In the genomic region with DNA sequence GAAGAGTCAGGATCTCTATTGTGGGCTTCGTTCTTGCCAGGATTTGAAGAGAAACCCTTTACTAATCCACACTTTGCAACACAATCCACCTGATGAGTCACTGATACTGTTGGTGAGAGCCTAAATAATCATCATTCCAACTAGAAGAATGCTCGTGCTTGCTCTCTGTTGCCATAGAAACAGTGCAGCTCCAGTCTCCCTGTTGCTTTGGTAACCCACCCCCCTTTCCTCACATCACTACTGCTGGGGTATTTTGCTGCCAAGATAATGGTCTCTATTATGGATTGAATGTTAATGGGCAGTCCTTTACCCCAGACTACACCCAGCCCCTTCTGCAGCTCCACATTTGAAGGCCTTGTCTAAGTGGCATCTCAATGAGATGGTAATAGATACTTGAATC, we compare ENCODE assay signal across 14 cellular contexts.
DNase-seq lines count a peak whose midpoint lies in the region; ATAC-seq, FAIRE-seq and TF ChIP-seq lines count a peak whose summit lies in the region.
"Had no signal": no experiment of that assay in that cellular context is flagged by ENCODE, and none has a peak within 500 bp of the region (broad histone marks: within the 10 kb centered on the region; RNA-seq: fewer than 3 reads in every experiment).

No MANE protein-coding gene starts in this region.

- no peaks in the 10 kb centered on the region for H3K36me3 ChIP-seq in astrocyte (ENCODE audit: insufficient read depth, low read length)

- FAIRE-seq in astrocyte (lab: Jason Lieb, UNC): no peak
- FAIRE-seq: G401.6 had no signal

- no peaks in the 10 kb centered on the region for H3K79me2 ChIP-seq in astrocyte (ENCODE audit: insufficient read depth, low read length)

- no peaks in the 10 kb centered on the region for H3K4me1 ChIP-seq in astrocyte (ENCODE audit: insufficient read depth, low read length)

- H3K9ac ChIP-seq in astrocyte (ENCODE audit: low read length): no peak overlapping the region

- no peak for TF ChIP-seq CTCF in astrocyte (IDR thresholded peaks at IDR 0.05; ENCODE audit: insufficient read depth, low read depth, low read length)

- H3K4me1 Mint-ChIP-seq in astrocyte (ENCODE audit: low read depth, unreplicated experiment): no peaks in the 10 kb centered on the region
- H3K4me1 Mint-ChIP-seq: activated CD4-positive, alpha-beta T cell treated with anti-CD3 and anti-CD28 coated beads, Interleukin-2, amount 10 ng/mL, durations not matched to agents 24 days and 14 days; central memory CD8-positive, alpha-beta T cell had no signal

- H3K36me3 Mint-ChIP-seq in astrocyte (ENCODE audit: low read depth, unreplicated experiment): no peaks in the 10 kb centered on the region

- no peak overlapping the region for H3K27ac ChIP-seq in astrocyte (ENCODE audit: low read depth, low read length)

- H3K9me3 Mint-ChIP-seq in astrocyte (ENCODE audit: unreplicated experiment): no peaks in the 10 kb centered on the region

- ATAC-seq in HG02623 (IDR thresholded peaks at IDR 0.05; ENCODE audit: unreplicated experiment) (no peak), esophagus mucosa (no peak)
- ATAC-seq: left ventricle myocardium superior had no signal

- no peak overlapping the region for H3K4me3 ChIP-seq in astrocyte (ENCODE audit: insufficient read depth, low read depth, low read length)

- peaks cover 9% of the 10 kb centered on the region for H3K27me3 Mint-ChIP-seq in astrocyte (ENCODE audit: low read depth, unreplicated experiment)
- H3K27me3 Mint-ChIP-seq: activated CD4-positive, alpha-beta T cell treated with anti-CD3 and anti-CD28 coated beads, Interleukin-2, amount 10 ng/mL, durations not matched to agents 24 days and 14 days; central memory CD8-positive, alpha-beta T cell had no signal

- H3K9me3 ChIP-seq in astrocyte (ENCODE audit: insufficient read depth, low read depth, low read length): no peaks in the 10 kb centered on the region

- peak; percentile 28 for DNase-seq in COR-L47 (lab: John Stamatoyannopoulos, UW)
- peak; percentile 15 for DNase-seq in NCI-H1092 (lab: John Stamatoyannopoulos, UW)
- DNase-seq in astrocyte (ENCODE audit: low read depth): peak; percentile 64
- peak; percentile 64 for DNase-seq in iPS-NIHi11 (ENCODE audit: low spot score)
- DNase-seq in activated T-cell treated with anti-CD3 and anti-CD28 coated beads, Interleukin-2, amount 50 U/mL, for 48 hours: no peak
- DNase-seq in NCI-H2196 (lab: John Stamatoyannopoulos, UW; ENCODE audit: unreplicated experiment): no peak
- DNase-seq: activated CD4-positive, alpha-beta T cell treated with anti-CD3 and anti-CD28 coated beads, Interleukin-2, amount 10 ng/mL, durations not matched to agents 24 days and 14 days; activated effector memory CD4-positive, alpha-beta T cell treated with Interleukin-2 at 50 U/mL for 16 hours; left ventricle myocardium superior; stimulated activated CD4-positive, alpha-beta T cell treated with anti-CD3 and anti-CD28 coated beads, Interleukin-15, amount 100 ng/mL, for 24 hours had no signal

- no peak overlapping the region for H2AFZ ChIP-seq in astrocyte (ENCODE audit: low read depth, low read length)

- peak overlapping the region; percentile 28 for H3K27ac Mint-ChIP-seq in astrocyte (ENCODE audit: unreplicated experiment)
- H3K27ac Mint-ChIP-seq: activated CD4-positive, alpha-beta T cell treated with anti-CD3 and anti-CD28 coated beads, Interleukin-2, amount 10 ng/mL, durations not matched to agents 24 days and 14 days had no signal

- no peak overlapping the region for H3K4me2 ChIP-seq in astrocyte (ENCODE audit: low read length)

- H3K4me3 Mint-ChIP-seq in astrocyte (ENCODE audit: unreplicated experiment): no peak overlapping the region
- H3K4me3 Mint-ChIP-seq: activated CD4-positive, alpha-beta T cell treated with anti-CD3 and anti-CD28 coated beads, Interleukin-2, amount 10 ng/mL, durations not matched to agents 24 days and 14 days; central memory CD8-positive, alpha-beta T cell had no signal

- H3K27me3 ChIP-seq in astrocyte (ENCODE audit: insufficient read depth, low read length): no peaks in the 10 kb centered on the region

- H4K20me1 ChIP-seq in astrocyte (ENCODE audit: insufficient read depth, low read length): no peaks in the 10 kb centered on the region

Comparison
In these comparisons a context has a peak if more than half of its experiments do, and no peak if none do; other contexts are left out.
1. DNase-seq: peak in COR-L47 (single experiment), NCI-H1092 (single experiment), astrocyte (single experiment) and iPS-NIHi11 (single experiment); none in activated T-cell treated with anti-CD3 and anti-CD28 coated beads, Interleukin-2, amount 50 U/mL, for 48 hours (0 of 2) and NCI-H2196 (single experiment).